In genomic region chr20:30376430-30376766, GRCh38 we compare ENCODE assay signal across 8 cellular contexts.
DNase-seq lines count a peak whose midpoint lies in the region; ATAC-seq and TF ChIP-seq lines count a peak whose summit lies in the region.
"Not testable (repeated sequence)": the region's sequence is repeated elsewhere in the genome, so short reads cannot be mapped to it uniquely, and the experiment has no call there.

No MANE protein-coding gene starts in this region.

- 61 to 80% methylated on average over 14 of the region's 14 CpGs for WGBS in lower leg skin, 2 donors
- WGBS in prostate gland, result 68% methylated on average over 14 of the region's 14 CpGs
- WGBS in tibial nerve, 2 donors, result 68 to 85% methylated on average over 14 of the region's 14 CpGs

- DNase-seq in CD8-positive, alpha-beta T cell; LNCaP clone FGC (ENCODE audit: low read depth); activated CD4-positive, alpha-beta T cell treated with anti-CD3 and anti-CD28 coated beads, Interleukin-2, amount 10 ng/mL, durations not matched to agents 7 days and 5 days; MCF 10A (ENCODE audit: unreplicated experiment); fibroblast of pulmonary artery (ENCODE audit: low read depth); lower leg skin (ENCODE audit: low spot score in 2 of 2); prostate gland (ENCODE audit: low spot score); tibial nerve (ENCODE audit: low spot score in 2 of 2): not testable (repeated sequence)

- intact Hi-C loops in CD8-positive, alpha-beta T cell (cut with DNase I, micrococcal nuclease), result loop anchor here in 1 of 2 experiments (10.0 kb wide), 1 partner anchor 692 kb away; no protein-coding TSS in a partner anchor
- intact Hi-C loops in MCF 10A (cut with micrococcal nuclease); lower leg skin (cut with DNase I; ENCODE audit: low total_unique reads); prostate gland (cut with DNase I): not testable (repeated sequence)

- not testable (repeated sequence) for ATAC-seq in CD8-positive, alpha-beta T cell

- TF ChIP-seq POLR2A in lower leg skin (IDR thresholded peaks at IDR 0.05); prostate gland (IDR thresholded peaks at IDR 0.05); tibial nerve (IDR thresholded peaks at IDR 0.05): not testable (repeated sequence)

- H3K9me3 ChIP-seq in CD8-positive, alpha-beta T cell (ENCODE audit: low read length); prostate gland; tibial nerve: not testable (repeated sequence)

- H3K4me1 Mint-ChIP-seq in CD8-positive, alpha-beta T cell (ENCODE audit: low read depth), result peaks cover 32% of the 10 kb centered on the region
- H3K4me1 Mint-ChIP-seq in activated CD4-positive, alpha-beta T cell treated with anti-CD3 and anti-CD28 coated beads, Interleukin-2, amount 10 ng/mL, durations not matched to agents 7 days and 5 days, result peaks cover 23% of the 10 kb centered on the region
- H3K4me1 Mint-ChIP-seq in MCF 10A (ENCODE audit: insufficient read depth, unreplicated experiment), result not testable (repeated sequence)

- not testable (repeated sequence) for H3K27me3 Mint-ChIP-seq in CD8-positive, alpha-beta T cell (ENCODE audit: low read depth); activated CD4-positive, alpha-beta T cell treated with anti-CD3 and anti-CD28 coated beads, Interleukin-2, amount 10 ng/mL, durations not matched to agents 7 days and 5 days; MCF 10A (ENCODE audit: insufficient read depth, unreplicated experiment)

- not testable (repeated sequence) for H3K9me3 Mint-ChIP-seq in CD8-positive, alpha-beta T cell
- H3K9me3 Mint-ChIP-seq in activated CD4-positive, alpha-beta T cell treated with anti-CD3 and anti-CD28 coated beads, Interleukin-2, amount 10 ng/mL, durations not matched to agents 7 days and 5 days, result peaks cover 15% of the 10 kb centered on the region
- H3K9me3 Mint-ChIP-seq in MCF 10A (ENCODE audit: unreplicated experiment), result peaks cover 10% of the 10 kb centered on the region

- H3K36me3 Mint-ChIP-seq in CD8-positive, alpha-beta T cell; activated CD4-positive, alpha-beta T cell treated with anti-CD3 and anti-CD28 coated beads, Interleukin-2, amount 10 ng/mL, durations not matched to agents 7 days and 5 days (ENCODE audit: low read depth); MCF 10A (ENCODE audit: insufficient read depth, unreplicated experiment): not testable (repeated sequence)

- not testable (repeated sequence) for TF ChIP-seq EP300 in tibial nerve (IDR thresholded peaks at IDR 0.05)

- not testable (repeated sequence) for H3K27me3 ChIP-seq in CD8-positive, alpha-beta T cell (ENCODE audit: insufficient read depth, low read length); prostate gland (replicated peaks; ENCODE audit: insufficient read depth); tibial nerve

- BruUV-seq in MCF 10A (replicated peaks; lab: Mats Ljungman, UMichigan), result not testable (repeated sequence)

- CTCF ChIA-PET in CD8-positive, alpha-beta T cell (lab: Charles Lee); MCF 10A (lab: Yijun Ruan, JAX): not testable (repeated sequence)
- CTCF ChIA-PET in activated CD4-positive, alpha-beta T cell treated with anti-CD3 and anti-CD28 coated beads, Interleukin-2, amount 10 ng/mL, durations not matched to agents 7 days and 5 days (lab: Charles Lee), result interaction anchor here (1.2 kb wide), 1 partner anchor 1774 kb away, joined by 3 read pairs; no protein-coding TSS in a partner anchor

- not testable (repeated sequence) for TF ChIP-seq CTCF in CD8-positive, alpha-beta T cell (IDR thresholded peaks at IDR 0.05); LNCaP clone FGC (IDR thresholded peaks at IDR 0.05; ENCODE audit: control insufficient read depth, extremely low read depth, insufficient read depth); MCF 10A (IDR thresholded peaks at IDR 0.05; ENCODE audit: unreplicated experiment); fibroblast of pulmonary artery (IDR thresholded peaks at IDR 0.05; ENCODE audit: low read length, missing control alignments); lower leg skin (IDR thresholded peaks at IDR 0.05); prostate gland (IDR thresholded peaks at IDR 0.05); tibial nerve (IDR thresholded peaks at IDR 0.05)

- H3K27ac ChIP-seq in CD8-positive, alpha-beta T cell (ENCODE audit: low read depth, low read length), result peak overlapping the region; percentile 83
- H3K27ac ChIP-seq in prostate gland, result peak overlapping the region; percentile 73 to 78
- H3K27ac ChIP-seq in tibial nerve, result peak overlapping the region in 2 of 4 donors; percentile 82 to 86

- not testable (repeated sequence) for H3K4me1 ChIP-seq in CD8-positive, alpha-beta T cell (ENCODE audit: insufficient read depth, low read length); prostate gland (replicated peaks)
- peaks cover 0 to 15% (median 0%) of the 10 kb centered on the region in 4 donors for H3K4me1 ChIP-seq in tibial nerve

- not testable (repeated sequence) for H3K36me3 ChIP-seq in CD8-positive, alpha-beta T cell (ENCODE audit: insufficient read depth, low read length); prostate gland; tibial nerve

- POLR2A ChIA-PET in CD8-positive, alpha-beta T cell (lab: Charles Lee); activated CD4-positive, alpha-beta T cell treated with anti-CD3 and anti-CD28 coated beads, Interleukin-2, amount 10 ng/mL, durations not matched to agents 7 days and 5 days (lab: Charles Lee): not testable (repeated sequence)
- POLR2A ChIA-PET in MCF 10A (lab: Yijun Ruan, JAX), result interaction anchor here (1.6 kb wide), 1 partner anchor 209 kb away, joined by 6 read pairs; no protein-coding TSS in a partner anchor

- peak overlapping the region; percentile 88 for H3K4me3 Mint-ChIP-seq in CD8-positive, alpha-beta T cell
- peak overlapping the region; percentile 89 for H3K4me3 Mint-ChIP-seq in activated CD4-positive, alpha-beta T cell treated with anti-CD3 and anti-CD28 coated beads, Interleukin-2, amount 10 ng/mL, durations not matched to agents 7 days and 5 days
- H3K4me3 Mint-ChIP-seq in MCF 10A (ENCODE audit: unreplicated experiment), result peak overlapping the region; percentile 69

- peak overlapping the region; percentile 94 for H3K27ac Mint-ChIP-seq in CD8-positive, alpha-beta T cell
- peak overlapping the region; percentile 92 for H3K27ac Mint-ChIP-seq in activated CD4-positive, alpha-beta T cell treated with anti-CD3 and anti-CD28 coated beads, Interleukin-2, amount 10 ng/mL, durations not matched to agents 7 days and 5 days
- not testable (repeated sequence) for H3K27ac Mint-ChIP-seq in MCF 10A (ENCODE audit: low read depth, unreplicated experiment)

- peak overlapping the region; percentile 95 for H3K4me3 ChIP-seq in CD8-positive, alpha-beta T cell (ENCODE audit: low read depth, low read length)
- H3K4me3 ChIP-seq in LNCaP clone FGC (ENCODE audit: low read depth, low read length), result peak overlapping the region; percentile 84
- peak overlapping the region; percentile 65 for H3K4me3 ChIP-seq in fibroblast of pulmonary artery (replicated peaks; ENCODE audit: low read depth, low read length)
- peak overlapping the region; percentile 41 for H3K4me3 ChIP-seq in lower leg skin (ENCODE audit: low read depth, poor library complexity, severe bottlenecking)
- peak overlapping the region; percentile 71 to 82 for H3K4me3 ChIP-seq in prostate gland
- peak overlapping the region; percentile 12 to 85 (median 68) for H3K4me3 ChIP-seq in tibial nerve

Comparison
In these comparisons a context has a peak if more than half of its experiments do, and no peak if none do; other contexts are left out.
1. H3K4me3 ChIP-seq: peak in every context shown above with its lines; median percentile 95 in CD8-positive, alpha-beta T cell; 84 in LNCaP clone FGC; 76 in prostate gland; 68 in tibial nerve; 65 in fibroblast of pulmonary artery; 41 in lower leg skin.